ENCODE assay signal across 17 cellular contexts in genomic region chr4:1013225-1014073, GRCh38. TPM values are rescaled to one million over a fixed set of nuclear protein-coding genes. Genes with fewer than 3 reads are reported as not detected.
DNase-seq lines count a peak whose midpoint lies in the region; ATAC-seq, FAIRE-seq and TF ChIP-seq lines count a peak whose summit lies in the region.
"Had no signal": no experiment of that assay in that cellular context is flagged by ENCODE, and none has a peak within 500 bp of the region (broad histone marks: within the 10 kb centered on the region; RNA-seq: fewer than 3 reads in every experiment).

No MANE protein-coding gene starts in this region.

- peak overlapping the region; percentile 73 for H3K27ac ChIP-seq in HepG2 (ENCODE audit: extremely low read length, insufficient read depth, low read length)
- H3K27ac ChIP-seq in right lobe of liver: no peak overlapping the region
- H3K27ac ChIP-seq: colonic mucosa, HL-60 had no signal

- no peak overlapping the region for H2AFZ ChIP-seq in HepG2 (ENCODE audit: low read length)

- DNase-seq in HepG2 (ENCODE audit: low spot score) (no peak), right lobe of liver (no peak), WTC11 (ENCODE audit: low spot score) (no peak), immature natural killer cell (no peak), type B pancreatic cell (ENCODE audit: extremely low spot score, unreplicated experiment) (no peak), nucleus accumbens (lab: John Stamatoyannopoulos, UW) (no peak)
- DNase-seq: activated CD4-positive, alpha-beta T cell treated with anti-CD3 and anti-CD28 coated beads for 4 hours; activated T-cell treated with anti-CD3 and anti-CD28 coated beads, Interleukin-2, amount 50 U/mL, for 24 hours; colonic mucosa; erythroblast; GOT3; Karpas-422; right cardiac atrium; SHP77 had no signal

- 0 out of 2 replicates have a peak overlapping the region, but pooled peaks have one; percentile 48 for H3K9ac ChIP-seq in HepG2 (ENCODE audit: insufficient read depth, low read depth, low read length)

- POLR2A ChIA-PET in HepG2 (lab: Yijun Ruan, JAX): interaction anchor here (2.4 kb wide), 1 partner anchor 21 kb away, joined by 9 read pairs; the partner anchor contains the start of gene SLC26A1
- POLR2A ChIA-PET in WTC11 (lab: Charles Lee): no interaction called here

- H3K79me2 ChIP-seq in HepG2 (ENCODE audit: insufficient read depth, low read length): peaks cover 6% of the 10 kb centered on the region

- in situ Hi-C loops in HepG2 (cut with HindIII; ENCODE audit: extremely low pct_ligation_motif_present, low pct_unique_long_range_greater_than_20kb): no loop called here

- H3K27ac Mint-ChIP-seq in WTC11: no peak overlapping the region
- H3K27ac Mint-ChIP-seq in immature natural killer cell: no peak overlapping the region
- peak overlapping the region; percentile 53 for H3K27ac Mint-ChIP-seq in type B pancreatic cell
- H3K27ac Mint-ChIP-seq: activated T-cell treated with anti-CD3 and anti-CD28 coated beads, Interleukin-2, amount 50 U/mL, for 24 hours had no signal

- H3K27me3 ChIP-seq in HepG2 (ENCODE audit: control insufficient read depth in 1 of 2, insufficient read depth in 2 of 2, low read length in 2 of 2) (peaks cover under 1 to 13% of the 10 kb centered on the region in 2 experiments), right lobe of liver (no peaks in the 10 kb centered on the region)

- peaks cover 10% of the 10 kb centered on the region for H3K4me1 Mint-ChIP-seq in WTC11
- H3K4me1 Mint-ChIP-seq in immature natural killer cell: peaks cover 12 to 15% of the 10 kb centered on the region in 2 donors
- peaks cover 6% of the 10 kb centered on the region for H3K4me1 Mint-ChIP-seq in type B pancreatic cell (ENCODE audit: unreplicated experiment)

- TF ChIP-seq CTCF in HepG2 (CRISPR knock-in tag; IDR thresholded peaks at IDR 0.05) (no peak), right lobe of liver (IDR thresholded peaks at IDR 0.05) (no peak), WTC11 (IDR thresholded peaks at IDR 0.05) (no peak), type B pancreatic cell (conservative IDR thresholded peaks at IDR 0.05) (no peak)

- H3K9me3 ChIP-seq in HepG2 (ENCODE audit: low read length) (no peaks in the 10 kb centered on the region), right lobe of liver (no peaks in the 10 kb centered on the region)
- H3K9me3 ChIP-seq: colonic mucosa had no signal

- WGBS in HepG2 (ENCODE audit: low lambda C conversion rate): 87% methylated on average over 15 of the region's 43 CpGs
- WGBS in right lobe of liver (ENCODE audit: insufficient coverage, low coverage, low lambda C conversion rate, missing lambda C conversion rate): 90% methylated on average over 5 of the region's 43 CpGs

- H3K4me3 Mint-ChIP-seq in WTC11: no peak overlapping the region
- H3K4me3 Mint-ChIP-seq in immature natural killer cell: peak overlapping the region in 4 of 5 donors; percentile 7 to 42 (median 37)
- H3K4me3 Mint-ChIP-seq in type B pancreatic cell: peak overlapping the region; percentile 67

- H3K36me3 Mint-ChIP-seq in WTC11 (no peaks in the 10 kb centered on the region), immature natural killer cell (no peaks in the 10 kb centered on the region), type B pancreatic cell (no peaks in the 10 kb centered on the region)

- no TSS peak for BruUV-seq in HepG2 (replicated peaks; lab: Mats Ljungman, UMichigan)

- H3K36me3 ChIP-seq in HepG2 (replicated peaks in 1 of 2; ENCODE audit: control insufficient read depth in 1 of 2, insufficient read depth in 2 of 2, low read length in 2 of 2) (no peaks in the 10 kb centered on the region; a peak in 2 of 5 replicates), right lobe of liver (peaks cover 0 to 8% (median 0%) of the 10 kb centered on the region in 4 donors)
- H3K36me3 ChIP-seq: colonic mucosa had no signal

- H3K9me3 Mint-ChIP-seq in WTC11 (no peaks in the 10 kb centered on the region), immature natural killer cell (no peaks in the 10 kb centered on the region), type B pancreatic cell (no peaks in the 10 kb centered on the region)
- H3K9me3 Mint-ChIP-seq: activated T-cell treated with anti-CD3 and anti-CD28 coated beads, Interleukin-2, amount 50 U/mL, for 24 hours had no signal

- CTCF ChIA-PET in HepG2 (lab: Yijun Ruan, JAX; ENCODE audit: low intra/inter-chr PET ratio, low total read pairs): no interaction called here
- CTCF ChIA-PET in WTC11 (lab: Charles Lee): no interaction called here

- TF ChIP-seq RAD21 in HepG2 (CRISPR knock-in tag; IDR thresholded peaks at IDR 0.05): no peak

- H3K27me3 Mint-ChIP-seq in WTC11 (ENCODE audit: low read depth): peaks cover 20% of the 10 kb centered on the region
- peaks cover 8 to 21% (median 9%) of the 10 kb centered on the region in 3 donors for H3K27me3 Mint-ChIP-seq in immature natural killer cell (ENCODE audit: low read depth in 3 of 3)
- peaks cover 13% of the 10 kb centered on the region for H3K27me3 Mint-ChIP-seq in type B pancreatic cell

- TF ChIP-seq POLR2A in HepG2 (IDR thresholded peaks at IDR 0.05; ENCODE audit: insufficient read depth in 1 of 2, low read depth in 2 of 2, low read length in 2 of 2) (no peak), right lobe of liver (IDR thresholded peaks at IDR 0.05) (no peak)

- H3K4me3 ChIP-seq in HepG2 (replicated peaks in 1 of 3; ENCODE audit: insufficient read depth in 1 of 3, low read depth in 2 of 3, low read length in 3 of 3): peak overlapping the region in 2 of 3 experiments; percentile 5 to 63; a peak in 3 of 6 replicates
- no peak overlapping the region for H3K4me3 ChIP-seq in right lobe of liver

- no peak for ATAC-seq in HepG2
- ATAC-seq in right lobe of liver: no peak
- ATAC-seq in WTC11: no peak
- no peak for ATAC-seq in HG02588 (IDR thresholded peaks at IDR 0.05; ENCODE audit: unreplicated experiment)
- no peak for ATAC-seq in HG02798 (IDR thresholded peaks at IDR 0.05; ENCODE audit: poor library complexity, unreplicated experiment)
- ATAC-seq: right cardiac atrium had no signal

- no peak for FAIRE-seq in HepG2 (lab: Jason Lieb, UNC)

- H3K4me1 ChIP-seq in HepG2 (ENCODE audit: insufficient read depth, low read length) (peaks cover 58% of the 10 kb centered on the region), right lobe of liver (peaks cover 0 to 33% (median 14%) of the 10 kb centered on the region in 4 donors)

- intact Hi-C loops in HepG2 (cut with micrococcal nuclease; ENCODE audit: unreplicated experiment) (no loop called here), right lobe of liver (cut with DNase I) (no loop called here)

- no peaks in the 10 kb centered on the region for H4K20me1 ChIP-seq in HepG2 (ENCODE audit: insufficient read depth, low read length)

- TF ChIP-seq EP300 in HepG2 (IDR thresholded peaks at IDR 0.05; ENCODE audit: low read depth in 2 of 2, low read length in 2 of 2) (no peak), HepG2 (CRISPR knock-in tag; IDR thresholded peaks at IDR 0.05; ENCODE audit: borderline replicate concordance) (no peak)

- H3K4me2 ChIP-seq in HepG2 (ENCODE audit: low read depth, low read length): peak overlapping the region; percentile 58

RNA-seq across cellular contexts. Expression of gene FGFRL1, which starts 2.0 kb away (rescaled TPM):
- 12.3 and 19.1 TPM in 2 replicates for total RNA-seq in HepG2 (2016; rRNA removed; fragmentation: Illumina TruSeq; extraction: Trizol)
- total RNA-seq in HepG2 (2016; cell fraction: cytosol; rRNA removed; fragmentation: Illumina TruSeq; extraction: Trizol; ENCODE audit: low read depth): 8.9 and 9.3 TPM in 2 replicates
- 11.5 and 17.5 TPM in 2 replicates for total RNA-seq in HepG2 (2016; cell fraction: insoluble cytoplasmic fraction; rRNA removed; fragmentation: Illumina TruSeq; extraction: Trizol)
- total RNA-seq in HepG2 (2016; cell fraction: membrane; rRNA removed; fragmentation: Illumina TruSeq; extraction: Trizol): 31.8 and 32.6 TPM in 2 replicates
- 13.0 and 15.9 TPM in 2 replicates for total RNA-seq in HepG2 (2016; cell fraction: nucleus; rRNA removed; fragmentation: Illumina TruSeq; extraction: Trizol)
- polyA plus RNA-seq in HepG2 (2011; rRNA removed): 30.6 and 35.5 TPM in 2 replicates
- 37.2 and 49.4 TPM in 2 replicates for polyA plus RNA-seq in HepG2 (2011; cell fraction: cytosol; rRNA removed)
- 122 and 143 TPM in 2 replicates for polyA plus RNA-seq in HepG2 (2011; cell fraction: nucleus; rRNA removed)
- 21.8 and 31.9 TPM in 2 replicates for polyA plus RNA-seq in HepG2 (2012)
- 15.2 and 15.4 TPM in 2 replicates for polyA plus RNA-seq in HepG2 (2016; cell fraction: cytosol; fragmentation: Illumina TruSeq; extraction: Trizol; ENCODE audit: low read depth)
- 18.1 and 23.1 TPM in 2 replicates for polyA plus RNA-seq in HepG2 (2016; cell fraction: insoluble cytoplasmic fraction; fragmentation: Illumina TruSeq; extraction: Trizol; ENCODE audit: low read depth)
- polyA plus RNA-seq in HepG2 (2016; cell fraction: membrane; fragmentation: Illumina TruSeq; extraction: Trizol; ENCODE audit: low read depth): 38.4 and 44.6 TPM in 2 replicates
- polyA plus RNA-seq in HepG2 (2016; cell fraction: nucleus; fragmentation: Illumina TruSeq; extraction: Trizol; ENCODE audit: insufficient read depth, low read depth): 33.6 and 40.0 TPM in 2 replicates
- 74.3 and 145 TPM in 2 replicates for polyA minus RNA-seq in HepG2 (2011; rRNA and poly(A)+ RNA removed; ENCODE audit: low replicate concordance)
- polyA minus RNA-seq in HepG2 (2011; cell fraction: cytosol; rRNA and poly(A)+ RNA removed): 22.8 and 26.5 TPM in 2 replicates
- 19.9 and 23.2 TPM in 2 replicates for polyA minus RNA-seq in HepG2 (2011; cell fraction: nucleus; rRNA and poly(A)+ RNA removed)
- total RNA-seq in right lobe of liver: 10 to 100 TPM; 27.9 to 60.1 (median 45.7) TPM
- total RNA-seq in WTC11 (2021): 25.9 to 30.6 TPM (median 27.3 TPM) in 3 replicates
- under 1 TPM in 2 of 3 donors, not detected in 1; 0.19 to 0.30 TPM for polyA plus RNA-seq in immature natural killer cell
- 20.5 and 30.9 TPM in 2 replicates for total RNA-seq in type B pancreatic cell (ENCODE audit: low replicate concordance)

RNA-seq across cellular contexts. Expression of gene SLC26A1, which starts 20.2 kb away (rescaled TPM):
- total RNA-seq in HepG2 (2016; rRNA removed; fragmentation: Illumina TruSeq; extraction: Trizol) (7.2 and 22.9 TPM in 2 replicates), right lobe of liver (10 to 100 TPM in 5 of 6 experiments, 1 to 10 TPM in 1; 9.6 to 30.9 (median 23.0) TPM), WTC11 (2021) (0.14 to 0.85 TPM (median 0.25 TPM) in 3 replicates), type B pancreatic cell (ENCODE audit: low replicate concordance) (2.8 and 3.8 TPM in 2 replicates)
- 1.1 and 1.9 TPM in 2 replicates for total RNA-seq in HepG2 (2016; cell fraction: cytosol; rRNA removed; fragmentation: Illumina TruSeq; extraction: Trizol; ENCODE audit: low read depth)
- total RNA-seq in HepG2 (2016; cell fraction: insoluble cytoplasmic fraction; rRNA removed; fragmentation: Illumina TruSeq; extraction: Trizol): 6.6 and 22.7 TPM in 2 replicates
- 4.2 and 4.6 TPM in 2 replicates for total RNA-seq in HepG2 (2016; cell fraction: membrane; rRNA removed; fragmentation: Illumina TruSeq; extraction: Trizol)
- 23.8 and 28.9 TPM in 2 replicates for total RNA-seq in HepG2 (2016; cell fraction: nucleus; rRNA removed; fragmentation: Illumina TruSeq; extraction: Trizol)
- polyA plus RNA-seq in HepG2 (2011; rRNA removed) (5.4 and 8.4 TPM in 2 replicates), immature natural killer cell (under 1 TPM in 2 of 3 donors, not detected in 1; 0.52 to 0.77 TPM)
- polyA plus RNA-seq in HepG2 (2011; cell fraction: cytosol; rRNA removed): 7.7 and 10.8 TPM in 2 replicates
- polyA plus RNA-seq in HepG2 (2011; cell fraction: nucleus; rRNA removed): 30.6 and 45.2 TPM in 2 replicates
- 5.1 and 7.0 TPM in 2 replicates for polyA plus RNA-seq in HepG2 (2012)
- 1.2 and 1.5 TPM in 2 replicates for polyA plus RNA-seq in HepG2 (2016; cell fraction: cytosol; fragmentation: Illumina TruSeq; extraction: Trizol; ENCODE audit: low read depth)
- polyA plus RNA-seq in HepG2 (2016; cell fraction: insoluble cytoplasmic fraction; fragmentation: Illumina TruSeq; extraction: Trizol; ENCODE audit: low read depth): 4.5 and 6.1 TPM in 2 replicates
- 1.6 and 2.2 TPM in 2 replicates for polyA plus RNA-seq in HepG2 (2016; cell fraction: membrane; fragmentation: Illumina TruSeq; extraction: Trizol; ENCODE audit: low read depth)
- 25.4 and 27.0 TPM in 2 replicates for polyA plus RNA-seq in HepG2 (2016; cell fraction: nucleus; fragmentation: Illumina TruSeq; extraction: Trizol; ENCODE audit: insufficient read depth, low read depth)
- polyA minus RNA-seq in HepG2 (2011; rRNA and poly(A)+ RNA removed; ENCODE audit: low replicate concordance): 0.40 and 58.6 TPM in 2 replicates
- 13.4 and 13.6 TPM in 2 replicates for polyA minus RNA-seq in HepG2 (2011; cell fraction: cytosol; rRNA and poly(A)+ RNA removed)
- 37.7 and 40.7 TPM in 2 replicates for polyA minus RNA-seq in HepG2 (2011; cell fraction: nucleus; rRNA and poly(A)+ RNA removed)

RNA-seq across cellular contexts. Expression of gene IDUA, which starts 26.6 kb away (rescaled TPM):
- 0.32 and 1.0 TPM in 2 replicates for total RNA-seq in HepG2 (2016; rRNA removed; fragmentation: Illumina TruSeq; extraction: Trizol)
- not detected in 2 replicates for total RNA-seq in HepG2 (2016; cell fraction: cytosol; rRNA removed; fragmentation: Illumina TruSeq; extraction: Trizol; ENCODE audit: low read depth)
- total RNA-seq in HepG2 (2016; cell fraction: insoluble cytoplasmic fraction; rRNA removed; fragmentation: Illumina TruSeq; extraction: Trizol): 0.84 TPM in 1 of 2 replicates, not detected in the other
- 0.24 and 0.53 TPM in 2 replicates for total RNA-seq in HepG2 (2016; cell fraction: membrane; rRNA removed; fragmentation: Illumina TruSeq; extraction: Trizol)
- 0.75 and 2.8 TPM in 2 replicates for total RNA-seq in HepG2 (2016; cell fraction: nucleus; rRNA removed; fragmentation: Illumina TruSeq; extraction: Trizol)
- polyA plus RNA-seq in HepG2 (2011; rRNA removed): 0.77 and 1.5 TPM in 2 replicates
- polyA plus RNA-seq in HepG2 (2011; cell fraction: cytosol; rRNA removed): 0.24 and 0.27 TPM in 2 replicates
- polyA plus RNA-seq in HepG2 (2011; cell fraction: nucleus; rRNA removed): 34.5 and 42.6 TPM in 2 replicates
- 1.0 and 2.7 TPM in 2 replicates for polyA plus RNA-seq in HepG2 (2012)
- 0.19 and 0.29 TPM in 2 replicates for polyA plus RNA-seq in HepG2 (2016; cell fraction: cytosol; fragmentation: Illumina TruSeq; extraction: Trizol; ENCODE audit: low read depth)
- not detected in 2 replicates for polyA plus RNA-seq in HepG2 (2016; cell fraction: insoluble cytoplasmic fraction; fragmentation: Illumina TruSeq; extraction: Trizol; ENCODE audit: low read depth)
- 0.19 and 0.30 TPM in 2 replicates for polyA plus RNA-seq in HepG2 (2016; cell fraction: membrane; fragmentation: Illumina TruSeq; extraction: Trizol; ENCODE audit: low read depth)
- polyA plus RNA-seq in HepG2 (2016; cell fraction: nucleus; fragmentation: Illumina TruSeq; extraction: Trizol; ENCODE audit: insufficient read depth, low read depth): 2.2 and 4.7 TPM in 2 replicates
- 1.4 and 1.8 TPM in 2 replicates for polyA minus RNA-seq in HepG2 (2011; rRNA and poly(A)+ RNA removed; ENCODE audit: low replicate concordance)
- polyA minus RNA-seq in HepG2 (2011; cell fraction: cytosol; rRNA and poly(A)+ RNA removed): 0.69 TPM in 1 of 2 replicates, not detected in the other
- 3.5 and 4.0 TPM in 2 replicates for polyA minus RNA-seq in HepG2 (2011; cell fraction: nucleus; rRNA and poly(A)+ RNA removed)
- 10 to 100 TPM in 3 of 6 experiments, 1 to 10 TPM in 3; 4.7 to 15.1 (median 11.0) TPM for total RNA-seq in right lobe of liver
- total RNA-seq in WTC11 (2021): 8.5 to 9.7 TPM (median 8.7 TPM) in 3 replicates
- polyA plus RNA-seq in immature natural killer cell: 10 to 100 TPM in 1 of 3 donors, 1 to 10 TPM in 2; 5.6 to 12.2 (median 6.3) TPM
- total RNA-seq in type B pancreatic cell (ENCODE audit: low replicate concordance): 20.7 and 37.2 TPM in 2 replicates

RNA-seq across cellular contexts. Expression of gene DGKQ, which starts 40.1 kb away (rescaled TPM):
- total RNA-seq in HepG2 (2016; rRNA removed; fragmentation: Illumina TruSeq; extraction: Trizol) (3.2 and 7.2 TPM in 2 replicates), right lobe of liver (10 to 100 TPM in 1 of 6 experiments, 1 to 10 TPM in 5; 4.6 to 10.5 (median 5.7) TPM), WTC11 (2021) (15.7 to 19.3 TPM (median 16.9 TPM) in 3 replicates), type B pancreatic cell (ENCODE audit: low replicate concordance) (17.0 and 21.2 TPM in 2 replicates)
- 0.53 and 1.4 TPM in 2 replicates for total RNA-seq in HepG2 (2016; cell fraction: cytosol; rRNA removed; fragmentation: Illumina TruSeq; extraction: Trizol; ENCODE audit: low read depth)
- 2.4 and 7.8 TPM in 2 replicates for total RNA-seq in HepG2 (2016; cell fraction: insoluble cytoplasmic fraction; rRNA removed; fragmentation: Illumina TruSeq; extraction: Trizol)
- 2.5 and 2.9 TPM in 2 replicates for total RNA-seq in HepG2 (2016; cell fraction: membrane; rRNA removed; fragmentation: Illumina TruSeq; extraction: Trizol)
- 7.0 and 7.9 TPM in 2 replicates for total RNA-seq in HepG2 (2016; cell fraction: nucleus; rRNA removed; fragmentation: Illumina TruSeq; extraction: Trizol)
- polyA plus RNA-seq in HepG2 (2011; rRNA removed) (4.5 and 6.1 TPM in 2 replicates), immature natural killer cell (10 to 100 TPM; 12.1 to 24.0 (median 14.0) TPM)
- polyA plus RNA-seq in HepG2 (2011; cell fraction: cytosol; rRNA removed): 3.1 and 4.8 TPM in 2 replicates
- 50.5 and 58.5 TPM in 2 replicates for polyA plus RNA-seq in HepG2 (2011; cell fraction: nucleus; rRNA removed)
- 3.0 and 5.5 TPM in 2 replicates for polyA plus RNA-seq in HepG2 (2012)
- 0.35 and 0.36 TPM in 2 replicates for polyA plus RNA-seq in HepG2 (2016; cell fraction: cytosol; fragmentation: Illumina TruSeq; extraction: Trizol; ENCODE audit: low read depth)
- polyA plus RNA-seq in HepG2 (2016; cell fraction: insoluble cytoplasmic fraction; fragmentation: Illumina TruSeq; extraction: Trizol; ENCODE audit: low read depth): 2.0 and 3.4 TPM in 2 replicates
- polyA plus RNA-seq in HepG2 (2016; cell fraction: membrane; fragmentation: Illumina TruSeq; extraction: Trizol; ENCODE audit: low read depth): 1.3 and 1.7 TPM in 2 replicates
- polyA plus RNA-seq in HepG2 (2016; cell fraction: nucleus; fragmentation: Illumina TruSeq; extraction: Trizol; ENCODE audit: insufficient read depth, low read depth): 16.0 and 17.5 TPM in 2 replicates
- 3.0 and 10.3 TPM in 2 replicates for polyA minus RNA-seq in HepG2 (2011; rRNA and poly(A)+ RNA removed; ENCODE audit: low replicate concordance)
- polyA minus RNA-seq in HepG2 (2011; cell fraction: cytosol; rRNA and poly(A)+ RNA removed): 4.2 and 4.9 TPM in 2 replicates
- polyA minus RNA-seq in HepG2 (2011; cell fraction: nucleus; rRNA and poly(A)+ RNA removed): 7.2 and 8.1 TPM in 2 replicates

Comparison
In these comparisons a context has a peak if more than half of its experiments do, and no peak if none do; other contexts are left out.
1. H3K4me3 ChIP-seq: peak in HepG2 (2 of 3); none in right lobe of liver (0 of 3).
2. Of the 50 proteins assayed by ChIP-seq in both HepG2 and WTC11: peak only in HepG2: none; only in WTC11: RELA; in both: none; in neither: 49.